Comparison of ENCODE assay signal across 14 cellular contexts in genomic region chr11:46590740-46591606, GRCh38. TPM values are rescaled to one million over a fixed set of nuclear protein-coding genes. Genes with fewer than 3 reads are reported as not detected.
DNase-seq lines count a peak whose midpoint lies in the region; ATAC-seq and TF ChIP-seq lines count a peak whose summit lies in the region.
"Had no signal": no experiment of that assay in that cellular context is flagged by ENCODE, and none has a peak within 500 bp of the region (broad histone marks: within the 10 kb centered on the region; RNA-seq: fewer than 3 reads in every experiment).

No MANE protein-coding gene starts in this region.

- H3K9me3 ChIP-seq in CD4-positive, CD25-positive, alpha-beta regulatory T cell (ENCODE audit: control insufficient read depth in 2 of 2, low read length in 2 of 2): no peaks in the 10 kb centered on the region
- H3K9me3 ChIP-seq: heart left ventricle had no signal

- H3K27ac ChIP-seq in CD4-positive, CD25-positive, alpha-beta regulatory T cell (ENCODE audit: insufficient read depth, low read length, poor library complexity, severe bottlenecking): no peak overlapping the region

- H3K27ac Mint-ChIP-seq in CD4-positive, CD25-positive, alpha-beta regulatory T cell: peak overlapping the region in 2 of 3 donors; percentile 11 to 23
- H3K27ac Mint-ChIP-seq in IgD-negative memory B cell (no peak overlapping the region), MCF 10A (ENCODE audit: low read depth, unreplicated experiment) (peak overlapping the region; percentile 8), nephron (peak overlapping the region; percentile 9 to 66 (median 53))

- no peaks in the 10 kb centered on the region for H3K27me3 Mint-ChIP-seq in CD4-positive, CD25-positive, alpha-beta regulatory T cell
- H3K27me3 Mint-ChIP-seq in IgD-negative memory B cell: peaks cover 2% of the 10 kb centered on the region
- no peaks in the 10 kb centered on the region for H3K27me3 Mint-ChIP-seq in MCF 10A (ENCODE audit: insufficient read depth, unreplicated experiment)
- no peaks in the 10 kb centered on the region for H3K27me3 Mint-ChIP-seq in nephron (ENCODE audit: low read depth)

- H3K4me1 ChIP-seq in CD4-positive, CD25-positive, alpha-beta regulatory T cell (ENCODE audit: control insufficient read depth, insufficient read depth, low read length, poor library complexity, severe bottlenecking): peaks cover 35% of the 10 kb centered on the region

- CTCF ChIA-PET in MCF 10A (lab: Yijun Ruan, JAX): interaction anchor here (0.6 to 1.8 kb wide), 3 partner anchors 23 to 47 kb away, joined by 3 to 6 read pairs (median 4); no protein-coding TSS in a partner anchor

- H3K36me3 Mint-ChIP-seq in CD4-positive, CD25-positive, alpha-beta regulatory T cell: peaks cover 19% of the 10 kb centered on the region
- H3K36me3 Mint-ChIP-seq in IgD-negative memory B cell: no peaks in the 10 kb centered on the region
- H3K36me3 Mint-ChIP-seq in MCF 10A (ENCODE audit: insufficient read depth, unreplicated experiment): no peaks in the 10 kb centered on the region
- peaks cover 6% of the 10 kb centered on the region for H3K36me3 Mint-ChIP-seq in nephron (ENCODE audit: low read depth)

- peaks cover 4% of the 10 kb centered on the region for H3K36me3 ChIP-seq in CD4-positive, CD25-positive, alpha-beta regulatory T cell (ENCODE audit: control insufficient read depth, insufficient read depth, low read length)

- intact Hi-C loops in MCF 10A (cut with micrococcal nuclease): no loop called here

- POLR2A ChIA-PET in MCF 10A (lab: Yijun Ruan, JAX): interaction anchor here (0.6 to 2.8 kb wide), 16 partner anchors 9 to 247 kb away, joined by 3 to 16 read pairs (median 6); partner anchors contain the start of genes ARHGAP1, ATG13 and ZNF408

- H3K27me3 ChIP-seq in CD4-positive, CD25-positive, alpha-beta regulatory T cell (ENCODE audit: control insufficient read depth, insufficient read depth, low read length): no peaks in the 10 kb centered on the region
- H3K27me3 ChIP-seq: heart left ventricle had no signal

- peak overlapping the region; percentile 24 for H3K4me3 ChIP-seq in CD4-positive, CD25-positive, alpha-beta regulatory T cell (ENCODE audit: low read depth, low read length)

- TSS peak; percentile 17 for BruUV-seq in MCF 10A (replicated peaks; lab: Mats Ljungman, UMichigan)

- no peak for DNase-seq in CD4-positive, CD25-positive, alpha-beta regulatory T cell
- DNase-seq in MCF 10A (ENCODE audit: unreplicated experiment) (no peak), inferior parietal cortex (ENCODE audit: extremely low spot score) (no peak), pons (ENCODE audit: low spot score) (no peak)
- DNase-seq: central memory CD4-positive, alpha-beta T cell; DMS53; GOT3; heart left ventricle; NCI-H1105 treated with DMSO at 0.1 percent for 48 hours; stimulated activated CD4-positive, alpha-beta T cell treated with anti-CD3 and anti-CD28 coated beads, Interleukin-2, amount 100 ng/mL, for 24 hours had no signal

- H3K4me1 Mint-ChIP-seq in CD4-positive, CD25-positive, alpha-beta regulatory T cell: peaks cover 33 to 69% (median 54%) of the 10 kb centered on the region in 4 donors
- H3K4me1 Mint-ChIP-seq in IgD-negative memory B cell: peaks cover 26 to 39% (median 27%) of the 10 kb centered on the region in 3 donors
- peaks cover 23% of the 10 kb centered on the region for H3K4me1 Mint-ChIP-seq in MCF 10A (ENCODE audit: insufficient read depth, unreplicated experiment)
- peaks cover 28% of the 10 kb centered on the region for H3K4me1 Mint-ChIP-seq in nephron

- H3K4me3 Mint-ChIP-seq in CD4-positive, CD25-positive, alpha-beta regulatory T cell: peak overlapping the region; percentile 44 to 72 (median 56)
- H3K4me3 Mint-ChIP-seq in IgD-negative memory B cell (peak overlapping the region in 3 of 4 donors; percentile 6 to 80 (median 37)), MCF 10A (ENCODE audit: unreplicated experiment) (peak overlapping the region; percentile 88), nephron (peak overlapping the region; percentile 54 to 55 (median 54))

- H3K9me3 Mint-ChIP-seq in CD4-positive, CD25-positive, alpha-beta regulatory T cell: no peaks in the 10 kb centered on the region
- H3K9me3 Mint-ChIP-seq in IgD-negative memory B cell: no peaks in the 10 kb centered on the region
- no peaks in the 10 kb centered on the region for H3K9me3 Mint-ChIP-seq in MCF 10A (ENCODE audit: unreplicated experiment)
- no peaks in the 10 kb centered on the region for H3K9me3 Mint-ChIP-seq in nephron

- no peak for ATAC-seq in CD4-positive, CD25-positive, alpha-beta regulatory T cell (ENCODE audit: low read depth in 2 of 2)
- no peak for ATAC-seq in GM18498 (IDR thresholded peaks at IDR 0.05; ENCODE audit: unreplicated experiment)
- ATAC-seq in HG03280 (IDR thresholded peaks at IDR 0.05; ENCODE audit: unreplicated experiment): no peak
- ATAC-seq: heart left ventricle had no signal

- TF ChIP-seq CTCF in MCF 10A (IDR thresholded peaks at IDR 0.05; ENCODE audit: unreplicated experiment): no peak
- no peak for TF ChIP-seq CTCF in nephron (IDR thresholded peaks at IDR 0.05; ENCODE audit: unreplicated experiment in 3 of 3)

RNA-seq across cellular contexts. Expression of gene AMBRA1, which starts 2.9 kb away (rescaled TPM):
- total RNA-seq in CD4-positive, CD25-positive, alpha-beta regulatory T cell: 61.0 TPM
- polyA plus RNA-seq in CD4-positive, CD25-positive, alpha-beta regulatory T cell: 10 to 100 TPM in 3 of 4 donors, 1 to 10 TPM in 1; 8.2 to 18.3 (median 12.0) TPM
- polyA plus RNA-seq in IgD-negative memory B cell: 9.1 TPM
- 19.6 and 28.5 TPM in 2 replicates for total RNA-seq in MCF 10A (2022)

RNA-seq across cellular contexts. Expression of gene HARBI1, which starts 26.1 kb away (rescaled TPM):
- total RNA-seq in CD4-positive, CD25-positive, alpha-beta regulatory T cell: 19.2 TPM
- polyA plus RNA-seq in CD4-positive, CD25-positive, alpha-beta regulatory T cell: 10 to 100 TPM in 2 of 4 donors, 1 to 10 TPM in 2; 8.4 to 13.9 (median 9.4) TPM
- 6.9 TPM for polyA plus RNA-seq in IgD-negative memory B cell
- total RNA-seq in MCF 10A (2022): 6.8 and 8.5 TPM in 2 replicates

RNA-seq across cellular contexts. Expression of gene ATG13, which starts 26.4 kb away (rescaled TPM):
- 135 TPM for total RNA-seq in CD4-positive, CD25-positive, alpha-beta regulatory T cell
- 10 to 100 TPM; 69.0 to 88.8 (median 76.8) TPM for polyA plus RNA-seq in CD4-positive, CD25-positive, alpha-beta regulatory T cell
- polyA plus RNA-seq in IgD-negative memory B cell: 55.7 TPM
- 75.1 and 91.7 TPM in 2 replicates for total RNA-seq in MCF 10A (2022)

Comparison
In these comparisons a context has a peak if more than half of its experiments do, and no peak if none do; other contexts are left out.
1. H3K27ac Mint-ChIP-seq: peak in CD4-positive, CD25-positive, alpha-beta regulatory T cell (2 of 3), MCF 10A (single experiment) and nephron (3 of 3); none in IgD-negative memory B cell (0 of 3).
2. H3K4me3 Mint-ChIP-seq: peak in every context shown above with its lines; median percentile 88 in MCF 10A; 56 in CD4-positive, CD25-positive, alpha-beta regulatory T cell; 54 in nephron; 37 in IgD-negative memory B cell.